ENCODE assay signal across 16 cellular contexts in the genomic region with DNA sequence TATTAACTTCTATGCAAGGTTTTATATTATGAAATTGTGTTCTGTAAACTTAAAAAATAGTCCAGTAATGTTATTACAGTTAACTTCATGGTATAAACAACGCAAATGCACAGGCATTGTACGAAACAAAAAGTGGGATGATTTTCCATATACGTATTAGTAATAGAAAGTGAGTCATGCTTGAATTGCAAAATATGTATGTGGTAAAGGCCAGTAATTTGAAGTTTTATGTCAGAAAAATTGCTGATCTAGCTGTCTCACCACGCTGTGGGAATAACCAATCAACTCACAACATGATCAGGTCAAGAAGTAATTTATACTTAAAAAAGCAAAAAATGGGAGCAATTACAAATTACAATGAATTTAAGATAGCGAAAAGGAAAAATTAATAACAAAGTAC. TPM values are rescaled to one million over a fixed set of nuclear protein-coding genes. Genes with fewer than 3 reads are reported as not detected.
DNase-seq lines count a peak whose midpoint lies in the region; ATAC-seq and TF ChIP-seq lines count a peak whose summit lies in the region.
"Had no signal": no experiment of that assay in that cellular context is flagged by ENCODE, and none has a peak within 500 bp of the region (broad histone marks: within the 10 kb centered on the region; RNA-seq: fewer than 3 reads in every experiment).

No MANE protein-coding gene starts in this region.

- peak overlapping the region; percentile 20 for H3K27ac Mint-ChIP-seq in osteocyte (ENCODE audit: unreplicated experiment)
- H3K27ac Mint-ChIP-seq: activated CD4-positive, alpha-beta T cell treated with anti-CD3 and anti-CD28 coated beads, Interleukin-2, amount 10 ng/mL, durations not matched to agents 24 days and 14 days; activated CD8-positive, alpha-beta memory T cell treated with anti-CD3 and anti-CD28 coated beads, Interleukin-2, amount 10 ng/mL, durations not matched to agents 7 days and 5 days; activated naive CD8-positive, alpha-beta T cell; stimulated activated memory B cell treated with anti-CD40 and anti-IgM and Interleukin-4, amounts not matched to agents 10 μg/mL and 1 μg/mL and 100 μg/mL, for 72 hours had no signal

- ATAC-seq in GM21381 (IDR thresholded peaks at IDR 0.05; ENCODE audit: unreplicated experiment) (no peak), HG03565 (IDR thresholded peaks at IDR 0.05; ENCODE audit: unreplicated experiment) (no peak)
- ATAC-seq: activated CD8-positive, alpha-beta memory T cell treated with anti-CD3 and anti-CD28 coated beads, Interleukin-2, amount 10 ng/mL, durations not matched to agents 7 days and 5 days; stimulated activated memory B cell treated with anti-CD40 and anti-IgM and Interleukin-4, amounts not matched to agents 10 μg/mL and 1 μg/mL and 100 μg/mL, for 72 hours had no signal

- H3K36me3 ChIP-seq in SK-N-MC (ENCODE audit: insufficient read depth, low read length) = no peaks in the 10 kb centered on the region
- H3K36me3 ChIP-seq: SJCRH30 had no signal

- H3K9ac ChIP-seq in SK-N-MC (ENCODE audit: insufficient read length) = no peak overlapping the region

- no peaks in the 10 kb centered on the region for H3K9me3 Mint-ChIP-seq in osteocyte (ENCODE audit: unreplicated experiment)
- H3K9me3 Mint-ChIP-seq: activated CD4-positive, alpha-beta T cell treated with anti-CD3 and anti-CD28 coated beads, Interleukin-2, amount 10 ng/mL, durations not matched to agents 24 days and 14 days; stimulated activated memory B cell treated with anti-CD40 and anti-IgM and Interleukin-4, amounts not matched to agents 10 μg/mL and 1 μg/mL and 100 μg/mL, for 72 hours had no signal

- H3K9me3 ChIP-seq in SK-N-MC (ENCODE audit: low read depth, low read length) = no peaks in the 10 kb centered on the region
- H3K9me3 ChIP-seq: SJCRH30 had no signal

- H3K36me3 Mint-ChIP-seq in osteocyte (ENCODE audit: unreplicated experiment) = peaks cover 3% of the 10 kb centered on the region
- H3K36me3 Mint-ChIP-seq: activated CD8-positive, alpha-beta memory T cell treated with anti-CD3 and anti-CD28 coated beads, Interleukin-2, amount 10 ng/mL, durations not matched to agents 7 days and 5 days; activated naive CD8-positive, alpha-beta T cell; stimulated activated memory B cell treated with anti-CD40 and anti-IgM and Interleukin-4, amounts not matched to agents 10 μg/mL and 1 μg/mL and 100 μg/mL, for 72 hours had no signal

- no peak overlapping the region for H3K27ac ChIP-seq in SK-N-MC
- H3K27ac ChIP-seq: SJCRH30 had no signal

- DNase-seq in HS-5 (ENCODE audit: low read depth) (peak; percentile 77), SK-N-MC (ENCODE audit: low read depth, low spot score) (no peak), fibroblast of mammary gland (ENCODE audit: low read depth) (peak; percentile 80), osteocyte (ENCODE audit: extremely low spot score, unreplicated experiment) (no peak), AG08395 (ENCODE audit: low spot score) (no peak)
- DNase-seq in activated CD4-positive, CD25-positive, alpha-beta regulatory T cell (lab: John Stamatoyannopoulos, UW) = no peak
- DNase-seq: activated CD4-positive, alpha-beta T cell treated with anti-CD3 and anti-CD28 coated beads, Interleukin-2, amount 10 ng/mL, durations not matched to agents 24 days and 14 days; activated CD8-positive, alpha-beta memory T cell treated with anti-CD3 and anti-CD28 coated beads, Interleukin-2, amount 10 ng/mL, durations not matched to agents 7 days and 5 days; NCI-H2081; NCI-H446 treated with DMSO at 0.1 percent for 48 hours; SJCRH30 had no signal

- peaks cover 17% of the 10 kb centered on the region for H3K27me3 Mint-ChIP-seq in osteocyte (ENCODE audit: unreplicated experiment)
- H3K27me3 Mint-ChIP-seq: activated naive CD8-positive, alpha-beta T cell had no signal

- H3K4me1 Mint-ChIP-seq in osteocyte (ENCODE audit: unreplicated experiment) = peaks cover 23% of the 10 kb centered on the region
- H3K4me1 Mint-ChIP-seq: activated CD4-positive, alpha-beta T cell treated with anti-CD3 and anti-CD28 coated beads, Interleukin-2, amount 10 ng/mL, durations not matched to agents 24 days and 14 days; stimulated activated memory B cell treated with anti-CD40 and anti-IgM and Interleukin-4, amounts not matched to agents 10 μg/mL and 1 μg/mL and 100 μg/mL, for 72 hours had no signal

- H3K4me3 ChIP-seq in SK-N-MC (0 out of 2 replicates have a peak overlapping the region, but pooled peaks have one; percentile 14), fibroblast of mammary gland (ENCODE audit: control insufficient read depth, low read depth, low read length) (no peak overlapping the region)
- H3K4me3 ChIP-seq: SJCRH30, skin epidermis had no signal

- TF ChIP-seq CTCF in fibroblast of mammary gland (conservative IDR thresholded peaks at IDR 0.05; ENCODE audit: control insufficient read depth, insufficient read depth, low read depth, low read length) (no peak), osteocyte (IDR thresholded peaks at IDR 0.05) (no peak)

- no peak overlapping the region for H3K4me3 Mint-ChIP-seq in osteocyte (ENCODE audit: unreplicated experiment)
- H3K4me3 Mint-ChIP-seq: activated CD4-positive, alpha-beta T cell treated with anti-CD3 and anti-CD28 coated beads, Interleukin-2, amount 10 ng/mL, durations not matched to agents 24 days and 14 days; activated CD8-positive, alpha-beta memory T cell treated with anti-CD3 and anti-CD28 coated beads, Interleukin-2, amount 10 ng/mL, durations not matched to agents 7 days and 5 days; activated naive CD8-positive, alpha-beta T cell; stimulated activated memory B cell treated with anti-CD40 and anti-IgM and Interleukin-4, amounts not matched to agents 10 μg/mL and 1 μg/mL and 100 μg/mL, for 72 hours had no signal

RNA-seq across cellular contexts. Expression of gene GLI3, which starts 37.0 kb away (rescaled TPM):
- total RNA-seq in osteocyte = 57.0 and 57.9 TPM in 2 replicates
- total RNA-seq: activated CD4-positive, alpha-beta T cell treated with anti-CD3 and anti-CD28 coated beads, Interleukin-2, amount 10 ng/mL, durations not matched to agents 24 days and 14 days had no signal

Comparison
In these comparisons a context has a peak if more than half of its experiments do, and no peak if none do; other contexts are left out.
1. DNase-seq: peak in HS-5 (single experiment) and fibroblast of mammary gland (single experiment); none in SK-N-MC (single experiment), osteocyte (single experiment), AG08395 (single experiment) and activated CD4-positive, CD25-positive, alpha-beta regulatory T cell (0 of 4).